28 cellular contexts compared by ENCODE assay signal in the genomic region with DNA sequence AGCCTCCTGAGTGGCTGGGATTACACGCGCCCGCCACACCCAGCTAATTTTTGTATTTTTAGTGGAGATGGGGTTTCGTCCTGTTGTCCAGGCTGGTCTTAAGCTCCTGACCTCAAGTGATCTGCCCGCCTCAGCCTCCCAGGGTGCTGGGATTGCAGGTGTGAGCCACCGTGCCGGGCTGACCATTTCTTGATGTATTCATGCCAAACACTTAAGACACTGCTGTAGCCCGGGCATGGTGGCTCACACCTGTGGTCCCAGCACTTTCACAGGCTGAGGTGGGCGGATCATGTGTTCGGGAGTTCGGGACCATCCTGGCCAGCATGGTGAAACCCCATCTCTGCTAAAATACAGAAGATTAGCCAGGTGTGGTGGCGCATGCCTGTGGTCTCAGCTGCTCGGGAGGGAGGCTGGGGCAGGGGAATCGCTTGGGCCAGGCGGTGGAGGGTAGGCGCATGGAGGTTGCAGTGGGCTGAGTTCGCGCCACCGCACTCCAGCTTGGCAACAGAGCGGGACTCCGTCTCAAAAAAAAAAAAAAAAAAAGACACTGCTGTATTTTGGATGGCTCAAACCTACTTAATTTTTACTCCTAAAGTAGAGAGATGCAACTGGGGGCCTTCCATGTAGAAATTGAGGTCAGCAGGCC.
"Had no signal": no experiment of that assay in that cellular context is flagged by ENCODE, and none has a peak within 500 bp of the region (broad histone marks: within the 10 kb centered on the region; RNA-seq: fewer than 3 reads in every experiment).

No MANE protein-coding gene starts in this region.

- FAIRE-seq: colon, endometrium, endothelial cell of umbilical vein, frontal cortex had no signal

- H3K27ac ChIP-seq: colonic mucosa, coronary artery, dorsolateral prefrontal cortex, epithelial cell of prostate, esophagus muscularis mucosa, esophagus squamous epithelium, foreskin keratinocyte, gastrocnemius medialis, gastroesophageal sphincter, heart left ventricle, heart right ventricle had no signal

- H3K4me3 Mint-ChIP-seq: dendritic cell treated with granulocyte-macrophage colony-stimulating factor and Interleukin-4, amounts not matched to agents 40 ng/mL and 50 ng/mL, for 4 days; effector memory CD8-positive, alpha-beta T cell; endodermal cell had no signal

- DNase-seq: colonic mucosa; cortex of kidney; dermis blood vessel endothelial cell; dorsolateral prefrontal cortex; effector CD4-positive, alpha-beta T cell; effector CD8-positive, alpha-beta T cell; effector memory CD4-positive, alpha-beta T cell; effector memory CD8-positive, alpha-beta T cell; endodermal cell; erythroblast; esophagus squamous epithelium; foreskin fibroblast; foreskin keratinocyte; foreskin melanocyte; gastrocnemius medialis; glutamatergic neuron; head of caudate nucleus; heart left ventricle; heart right ventricle had no signal

- H3K36me3 ChIP-seq: colonic mucosa, esophagus muscularis mucosa, esophagus squamous epithelium, gastrocnemius medialis, gastroesophageal sphincter, heart left ventricle, heart right ventricle had no signal

- H3K27me3 ChIP-seq: colonic mucosa, dorsolateral prefrontal cortex, esophagus muscularis mucosa, esophagus squamous epithelium, foreskin keratinocyte, gastrocnemius medialis, gastroesophageal sphincter, heart left ventricle, heart right ventricle had no signal

- H3K4me1 Mint-ChIP-seq: endodermal cell had no signal

- H3K27me3 Mint-ChIP-seq: dendritic cell treated with granulocyte-macrophage colony-stimulating factor and Interleukin-4, amounts not matched to agents 40 ng/mL and 50 ng/mL, for 4 days; effector memory CD8-positive, alpha-beta T cell had no signal

- H3K9me3 ChIP-seq: colonic mucosa, esophagus squamous epithelium, gastrocnemius medialis had no signal

- H3K4me3 ChIP-seq: colonic mucosa, coronary artery, dorsolateral prefrontal cortex, esophagus muscularis mucosa, esophagus squamous epithelium, gastrocnemius medialis, gastroesophageal sphincter, heart left ventricle, heart right ventricle had no signal

- H3K4me1 ChIP-seq: colonic mucosa, esophagus muscularis mucosa, esophagus squamous epithelium, foreskin keratinocyte, gastrocnemius medialis, gastroesophageal sphincter, heart right ventricle had no signal

- H3K27ac Mint-ChIP-seq: dendritic cell treated with granulocyte-macrophage colony-stimulating factor and Interleukin-4, amounts not matched to agents 40 ng/mL and 50 ng/mL, for 4 days; effector memory CD8-positive, alpha-beta T cell; endodermal cell had no signal
